Comparison of ENCODE assay signal across 8 cellular contexts in genomic region chr2:200405599-200406298, GRCh38.
DNase-seq lines count a peak whose midpoint lies in the region; ATAC-seq and TF ChIP-seq lines count a peak whose summit lies in the region.

No MANE protein-coding gene starts in this region.

- POLR2A ChIA-PET in PC-3 (lab: Charles Lee; ENCODE audit: unreplicated experiment), result interaction anchor here (0.5 to 0.8 kb wide), 3 partner anchors 29 to 560 kb away, joined by 3 to 4 read pairs (median 3); partner anchors contain the start of gene KCTD18

- H3K27me3 ChIP-seq in PC-3 (ENCODE audit: low read length), result no peaks in the 10 kb centered on the region
- no peaks in the 10 kb centered on the region for H3K27me3 ChIP-seq in mucosa of rectum (ENCODE audit: control insufficient read depth in 2 of 2, insufficient read depth in 2 of 2, low read length in 2 of 2)

- H3K27ac ChIP-seq in PC-3 (ENCODE audit: low read length), result peak overlapping the region; percentile 99
- H3K27ac ChIP-seq in coronary artery, result peak overlapping the region in 1 of 2 donors; percentile 80
- peak overlapping the region; percentile 82 to 87 for H3K27ac ChIP-seq in mucosa of rectum (ENCODE audit: low read depth in 2 of 2, low read length in 2 of 2)

- peaks cover 77% of the 10 kb centered on the region for H3K79me2 ChIP-seq in PC-3 (ENCODE audit: low read length)

- TF ChIP-seq CTCF in PC-3 (conservative IDR thresholded peaks at IDR 0.05; ENCODE audit: low read depth, low read length), result no peak
- no peak for TF ChIP-seq CTCF in coronary artery (IDR thresholded peaks at IDR 0.05)

- H3K4me1 ChIP-seq in PC-3 (ENCODE audit: insufficient read depth, low read length) (peaks cover 70% of the 10 kb centered on the region), mucosa of rectum (ENCODE audit: control insufficient read depth in 2 of 2, insufficient read depth in 2 of 2, low read length in 2 of 2) (peaks cover 22 to 39% of the 10 kb centered on the region in 2 donors)

- H3K4me3 ChIP-seq in PC-3 (ENCODE audit: low read length) (peak overlapping the region; percentile 51), coronary artery (peak overlapping the region; percentile 27), mucosa of rectum (ENCODE audit: low read length in 2 of 2) (peak overlapping the region; percentile 26 to 53)

- CTCF ChIA-PET in PC-3 (lab: Charles Lee), result interaction anchor here (0.6 kb wide), 3 partner anchors 19 to 81 kb away, joined by 3 to 5 read pairs (median 5); no protein-coding TSS in a partner anchor

- no peaks in the 10 kb centered on the region for H4K20me1 ChIP-seq in PC-3 (ENCODE audit: low read length)

- DNase-seq in DMS53 treated with DMSO at 0.1 percent for 48 hours (lab: John Stamatoyannopoulos, UW; ENCODE audit: unreplicated experiment) (peak; percentile 99), PC-3 (peak; percentile 96), coronary artery (ENCODE audit: low spot score) (no peak), KG1 (lab: John Stamatoyannopoulos, UW) (no peak)
- DNase-seq in activated CD8-positive, alpha-beta memory T cell treated with anti-CD3 and anti-CD28 coated beads for 24 hours, result no peak

- intact Hi-C loops in PC-3 (cut with micrococcal nuclease), result loop anchor here (2.0 to 5.0 kb wide), 4 partner anchors 29 to 428 kb away; partner anchors contain the start of gene SPATS2L

- no peaks in the 10 kb centered on the region for H3K9me3 ChIP-seq in PC-3 (ENCODE audit: low read length)
- no peaks in the 10 kb centered on the region for H3K9me3 ChIP-seq in mucosa of rectum (ENCODE audit: control insufficient read depth in 2 of 2, low read length in 2 of 2)

- no TSS peak for BruUV-seq in PC-3 (replicated peaks; lab: Mats Ljungman, UMichigan)

- peaks cover 12% of the 10 kb centered on the region for H3F3A ChIP-seq in PC-3 (ENCODE audit: low read length, unreplicated experiment)

- ATAC-seq in HG02884 (IDR thresholded peaks at IDR 0.05; ENCODE audit: unreplicated experiment), result peak; percentile 51
- peak; percentile 85 for ATAC-seq in PC-3
- ATAC-seq in HG02840 (IDR thresholded peaks at IDR 0.05; ENCODE audit: low FRiP score, unreplicated experiment), result no peak

- no peaks in the 10 kb centered on the region for H3K9me2 ChIP-seq in PC-3 (replicated peaks; ENCODE audit: low read length)

- H3K9ac ChIP-seq in PC-3 (ENCODE audit: low read length) (peak overlapping the region; percentile 91), mucosa of rectum (ENCODE audit: low read depth in 1 of 2, low read length in 2 of 2) (peak overlapping the region in 1 of 2 donors; percentile 41)

- H3K36me3 ChIP-seq in PC-3 (ENCODE audit: low read depth, low read length) (peaks cover 50% of the 10 kb centered on the region), mucosa of rectum (ENCODE audit: control insufficient read depth in 2 of 2, insufficient read depth in 2 of 2, low read length in 2 of 2) (no peaks in the 10 kb centered on the region)

- H2AFZ ChIP-seq in PC-3 (ENCODE audit: low read length), result no peak overlapping the region; the same call in 1 of the 2 replicates

- H3K4me2 ChIP-seq in PC-3 (ENCODE audit: low read length), result peak overlapping the region; percentile 85

Comparison
In these comparisons a context has a peak if more than half of its experiments do, and no peak if none do; other contexts are left out.
1. DNase-seq: peak in DMS53 treated with DMSO at 0.1 percent for 48 hours (single experiment) and PC-3 (single experiment); none in coronary artery (single experiment), KG1 (single experiment) and activated CD8-positive, alpha-beta memory T cell treated with anti-CD3 and anti-CD28 coated beads for 24 hours (single experiment).
2. Peak in every context shown above with its lines, with median percentiles within 50 percentile points of each other: H3K4me3 ChIP-seq.